ENCODE assay signal across 11 cellular contexts in the genomic region with DNA sequence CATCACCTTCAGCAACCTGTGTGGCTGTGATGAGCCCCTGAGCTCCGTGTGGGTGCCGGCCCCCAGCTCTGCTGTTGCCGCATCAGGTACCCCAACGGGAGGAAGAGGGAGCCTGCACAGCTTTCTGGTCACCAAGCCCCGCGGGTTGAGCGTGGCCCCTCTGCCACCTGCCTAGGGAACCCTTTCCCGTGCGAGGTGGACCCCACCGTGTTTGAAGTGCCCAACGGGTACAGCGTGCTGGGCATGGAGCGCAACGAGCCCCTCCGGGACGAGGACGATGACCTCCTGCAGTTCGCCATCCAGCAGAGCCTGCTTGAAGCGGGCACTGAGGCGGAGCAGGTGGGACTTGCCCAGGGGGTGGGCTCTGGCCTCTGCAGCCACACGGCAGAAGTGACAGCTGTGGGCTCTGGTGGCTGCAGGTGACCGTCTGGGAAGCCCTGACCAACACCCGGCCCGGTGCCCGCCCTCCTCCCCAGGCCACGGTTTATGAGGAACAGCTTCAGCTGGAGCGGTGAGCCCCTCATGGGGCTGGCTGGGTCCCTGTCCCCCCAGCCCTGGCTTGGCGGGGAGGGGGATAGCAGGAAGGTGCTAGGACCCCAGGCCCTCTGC. TPM values are rescaled to one million over a fixed set of nuclear protein-coding genes. Genes with fewer than 3 reads are reported as not detected.
DNase-seq lines count a peak whose midpoint lies in the region; ATAC-seq and TF ChIP-seq lines count a peak whose summit lies in the region.
"Had no signal": no experiment of that assay in that cellular context is flagged by ENCODE, and none has a peak within 500 bp of the region (broad histone marks: within the 10 kb centered on the region; RNA-seq: fewer than 3 reads in every experiment).

No MANE protein-coding gene starts in this region.

- H3K27ac ChIP-seq in HUES64 (ENCODE audit: low read depth, low read length) (no peak overlapping the region), colonic mucosa (peak overlapping the region; percentile 85), left lung (peak overlapping the region; percentile 71 to 88), spleen (peak overlapping the region in 3 of 8 donors; percentile 88 to 96 (median 91))

- H3K4me3 ChIP-seq in HUES64 (ENCODE audit: low read length) = peak overlapping the region; percentile 78; the same call in 1 of the 2 replicates
- no peak overlapping the region for H3K4me3 ChIP-seq in colonic mucosa
- no peak overlapping the region for H3K4me3 ChIP-seq in left lung
- no peak overlapping the region for H3K4me3 ChIP-seq in spleen

- H3K36me3 ChIP-seq in HUES64 (ENCODE audit: insufficient read depth, low read length) (peaks cover 29% of the 10 kb centered on the region), colonic mucosa (no peaks in the 10 kb centered on the region), left lung (peaks cover 3 to 60% of the 10 kb centered on the region in 2 donors), spleen (peaks cover 0 to 64% (median 52%) of the 10 kb centered on the region in 6 donors)

- 92% methylated on average over 28 of the region's 28 CpGs for WGBS in HUES64
- 89 to 96% (median 91%) methylated on average over 14 to 28 of the region's 28 CpGs for WGBS in spleen, 5 donors

- TF ChIP-seq CTCF in colonic mucosa (IDR thresholded peaks at IDR 0.05) (no peak), left lung (IDR thresholded peaks at IDR 0.05) (no peak), spleen (IDR thresholded peaks at IDR 0.05 in 8 of 11, conservative IDR thresholded peaks at IDR 0.05 in 3 of 11) (no peak)

- H3K27me3 ChIP-seq in HUES64 (ENCODE audit: insufficient read depth, low read length) (peaks cover 11% of the 10 kb centered on the region), colonic mucosa (no peaks in the 10 kb centered on the region), left lung (no peaks in the 10 kb centered on the region), spleen (replicated peaks in 1 of 7) (no peaks in the 10 kb centered on the region)
- H3K27me3 ChIP-seq: ascending aorta had no signal

- TF ChIP-seq POLR2A in spleen (IDR thresholded peaks at IDR 0.05) = no peak

- no peak overlapping the region for H3K9ac ChIP-seq in HUES64 (ENCODE audit: low read depth, low read length)
- no peak overlapping the region for H3K9ac ChIP-seq in colonic mucosa (ENCODE audit: low read depth in 2 of 2, low read length in 2 of 2)

- DNase-seq in colonic mucosa (peak; percentile 24), left lung (peak; percentile 32 to 76), spleen (peak; percentile 78), AG20443 (ENCODE audit: low spot score) (no peak), COLO829 (ENCODE audit: low spot score) (no peak)
- no peak for DNase-seq in NK-92 treated with Interleukin-12 subunit alpha and Interleukin-12 subunit beta, amount 100 ng/mL, for 24 hours (lab: John Stamatoyannopoulos, UW)
- DNase-seq: activated CD4-positive, alpha-beta T cell treated with anti-CD3 and anti-CD28 coated beads for 4 hours; naive thymus-derived CD4-positive, alpha-beta T cell; T-helper 1 cell had no signal

- H3K4me1 ChIP-seq in HUES64 (ENCODE audit: insufficient read depth, low read length) (peaks cover 16% of the 10 kb centered on the region), colonic mucosa (peaks cover 15% of the 10 kb centered on the region), left lung (peaks cover 13 to 44% of the 10 kb centered on the region in 2 donors), spleen (peaks cover 12 to 64% (median 33%) of the 10 kb centered on the region in 6 donors)

- intact Hi-C loops in colonic mucosa (cut with DNase I) = no loop called here
- intact Hi-C loops in left lung (cut with DNase I) = no loop called here
- intact Hi-C loops in spleen (cut with DNase I; ENCODE audit: low total_unique reads) = no loop called here

- H3K9me3 ChIP-seq in HUES64 (ENCODE audit: insufficient read depth, low read depth, low read length) (no peaks in the 10 kb centered on the region), colonic mucosa (no peaks in the 10 kb centered on the region), left lung (no peaks in the 10 kb centered on the region), spleen (peaks cover 0 to 6% (median 3%) of the 10 kb centered on the region in 8 donors)
- H3K9me3 ChIP-seq: ascending aorta had no signal

- no peak for ATAC-seq in left lung
- ATAC-seq: naive thymus-derived CD4-positive, alpha-beta T cell had no signal

RNA-seq across cellular contexts. Expression of a gene that starts 1.9 kb away (rescaled TPM):
- polyA plus RNA-seq in HUES64 (2013, experiment 1 of 2) = 13.7 TPM
- 14.1 TPM for polyA plus RNA-seq in HUES64 (2013, experiment 2 of 2)
- 10 to 100 TPM; 69.7 to 81.7 TPM for total RNA-seq in colonic mucosa
- 10 to 100 TPM; 28.7 to 44.9 TPM for total RNA-seq in left lung
- total RNA-seq in spleen = 10 to 100 TPM; 14.6 to 31.8 (median 22.9) TPM
- polyA plus RNA-seq in spleen = 10 to 100 TPM in 1 of 3 donors, 1 to 10 TPM in 2; 4.3 to 11.1 (median 5.9) TPM

RNA-seq across cellular contexts. Expression of a gene that starts 12.3 kb away (rescaled TPM):
- polyA plus RNA-seq in HUES64 (2013, experiment 1 of 2) = 14.1 TPM
- polyA plus RNA-seq in HUES64 (2013, experiment 2 of 2) = 13.9 TPM
- total RNA-seq in colonic mucosa (10 to 100 TPM; 18.8 to 39.5 TPM), left lung (10 to 100 TPM; 48.0 to 81.2 TPM), spleen (100 to 1,000 TPM in 5 of 7 donors, 10 to 100 TPM in 2; 67.3 to 151 (median 124) TPM)
- polyA plus RNA-seq in spleen = 100 to 1,000 TPM in 2 of 3 donors, 10 to 100 TPM in 1; 65.2 to 138 (median 129) TPM

RNA-seq across cellular contexts. Expression of a gene that starts 35.1 kb away (rescaled TPM):
- 30.8 TPM for polyA plus RNA-seq in HUES64 (2013, experiment 1 of 2)
- 34.2 TPM for polyA plus RNA-seq in HUES64 (2013, experiment 2 of 2)
- total RNA-seq in colonic mucosa (100 to 1,000 TPM; 108 to 137 TPM), left lung (100 to 1,000 TPM in 1 of 2 donors, 10 to 100 TPM in 1; 55.2 to 118 TPM), spleen (100 to 1,000 TPM; 168 to 301 (median 263) TPM)
- 100 to 1,000 TPM; 119 to 270 (median 192) TPM for polyA plus RNA-seq in spleen

RNA-seq across cellular contexts. Expression of a gene that starts 51.9 kb away (rescaled TPM):
- polyA plus RNA-seq in HUES64 (2013, experiment 1 of 2) = 16.3 TPM
- 19.7 TPM for polyA plus RNA-seq in HUES64 (2013, experiment 2 of 2)
- total RNA-seq in colonic mucosa (100 to 1,000 TPM; 186 to 203 TPM), left lung (10 to 100 TPM; 67.7 to 77.3 TPM), spleen (100 to 1,000 TPM in 4 of 7 donors, 10 to 100 TPM in 3; 81.4 to 159 (median 103) TPM)
- 100 to 1,000 TPM; 267 to 290 (median 279) TPM for polyA plus RNA-seq in spleen

Comparison
In these comparisons a context has a peak if more than half of its experiments do, and no peak if none do; other contexts are left out.
1. DNase-seq: peak in colonic mucosa (single experiment), left lung (2 of 2) and spleen (single experiment); none in AG20443 (single experiment), COLO829 (single experiment) and NK-92 treated with Interleukin-12 subunit alpha and Interleukin-12 subunit beta, amount 100 ng/mL, for 24 hours (single experiment).